ENCODE assay signal across 9 cellular contexts in genomic region chr7:157432957-157433576, GRCh38.
A peak's percentile ranks its signal among the peaks of the same experiment; 100 is the strongest.
DNase-seq lines count a peak whose midpoint lies in the region; ATAC-seq and TF ChIP-seq lines count a peak whose summit lies in the region.
"Had no signal": no experiment of that assay in that cellular context is flagged by ENCODE, and none has a peak within 500 bp of the region (broad histone marks: within the 10 kb centered on the region; RNA-seq: fewer than 3 reads in every experiment).

No MANE protein-coding gene starts in this region.

- no peak overlapping the region for H3K4me3 ChIP-seq in testis

- H3K27ac ChIP-seq in testis: no peak overlapping the region

- no peaks in the 10 kb centered on the region for H3K27me3 ChIP-seq in testis

- intact Hi-C loops in testis (cut with DNase I; ENCODE audit: low total_unique reads): no loop called here

- no peaks in the 10 kb centered on the region for H3K9me3 ChIP-seq in testis

- peaks cover 18% of the 10 kb centered on the region for H3K4me1 Mint-ChIP-seq in activated CD8-positive, alpha-beta memory T cell treated with anti-CD3 and anti-CD28 coated beads, Interleukin-2, amount 10 ng/mL, durations not matched to agents 7 days and 5 days
- peaks cover 12 to 19% (median 14%) of the 10 kb centered on the region in 4 donors for H3K4me1 Mint-ChIP-seq in naive thymus-derived CD8-positive, alpha-beta T cell

- no peaks in the 10 kb centered on the region for H3K36me3 ChIP-seq in testis (ENCODE audit: low read depth, missing control alignments)

- H3K27me3 Mint-ChIP-seq in activated CD8-positive, alpha-beta memory T cell treated with anti-CD3 and anti-CD28 coated beads, Interleukin-2, amount 10 ng/mL, durations not matched to agents 7 days and 5 days: peaks cover 16% of the 10 kb centered on the region
- no peaks in the 10 kb centered on the region for H3K27me3 Mint-ChIP-seq in naive thymus-derived CD8-positive, alpha-beta T cell
- H3K27me3 Mint-ChIP-seq: stimulated activated naive CD8-positive, alpha-beta T cell treated with anti-CD3 and anti-CD28 coated beads, Interleukin-15, Interleukin-2, amounts not matched to agents 100 ng/mL and 50 ng/mL, for 24 hours had no signal

- H3K4me1 ChIP-seq in testis: peaks cover 7% of the 10 kb centered on the region

- 18 to 25% methylated on average over 18 of the region's 18 CpGs for WGBS in testis, 2 donors

- H3K4me3 Mint-ChIP-seq in activated CD8-positive, alpha-beta memory T cell treated with anti-CD3 and anti-CD28 coated beads, Interleukin-2, amount 10 ng/mL, durations not matched to agents 7 days and 5 days: no peak overlapping the region
- peak overlapping the region in 8 of 10 donors; percentile 2 to 81 (median 44) for H3K4me3 Mint-ChIP-seq in naive thymus-derived CD8-positive, alpha-beta T cell
- H3K4me3 Mint-ChIP-seq: stimulated activated naive CD8-positive, alpha-beta T cell treated with anti-CD3 and anti-CD28 coated beads, Interleukin-15, Interleukin-2, amounts not matched to agents 100 ng/mL and 50 ng/mL, for 24 hours had no signal

- H3K9me3 Mint-ChIP-seq in activated CD8-positive, alpha-beta memory T cell treated with anti-CD3 and anti-CD28 coated beads, Interleukin-2, amount 10 ng/mL, durations not matched to agents 7 days and 5 days (ENCODE audit: low read depth): no peaks in the 10 kb centered on the region
- H3K9me3 Mint-ChIP-seq in naive thymus-derived CD8-positive, alpha-beta T cell: no peaks in the 10 kb centered on the region
- H3K9me3 Mint-ChIP-seq: stimulated activated naive CD8-positive, alpha-beta T cell treated with anti-CD3 and anti-CD28 coated beads, Interleukin-15, Interleukin-2, amounts not matched to agents 100 ng/mL and 50 ng/mL, for 24 hours had no signal

- peak; percentile 68 to 77 (median 72) for TF ChIP-seq CTCF in testis (IDR thresholded peaks at IDR 0.05)

- CTCF ChIA-PET in activated CD8-positive, alpha-beta memory T cell treated with anti-CD3 and anti-CD28 coated beads, Interleukin-2, amount 10 ng/mL, durations not matched to agents 7 days and 5 days (lab: Charles Lee): interaction anchor here (0.7 to 2.5 kb wide), 13 partner anchors 15 to 442 kb away, joined by 3 to 13 read pairs (median 3); no protein-coding TSS in a partner anchor

- no peaks in the 10 kb centered on the region for H3K36me3 Mint-ChIP-seq in activated CD8-positive, alpha-beta memory T cell treated with anti-CD3 and anti-CD28 coated beads, Interleukin-2, amount 10 ng/mL, durations not matched to agents 7 days and 5 days
- H3K36me3 Mint-ChIP-seq in naive thymus-derived CD8-positive, alpha-beta T cell: no peaks in the 10 kb centered on the region

- TF ChIP-seq POLR2A in testis (IDR thresholded peaks at IDR 0.05): no peak

- POLR2A ChIA-PET in naive thymus-derived CD8-positive, alpha-beta T cell (lab: Charles Lee): interaction anchor here (0.7 kb wide), 1 partner anchor 42 kb away, joined by 3 read pairs; no protein-coding TSS in a partner anchor

- H3K27ac Mint-ChIP-seq in activated CD8-positive, alpha-beta memory T cell treated with anti-CD3 and anti-CD28 coated beads, Interleukin-2, amount 10 ng/mL, durations not matched to agents 7 days and 5 days: no peak overlapping the region
- H3K27ac Mint-ChIP-seq in naive thymus-derived CD8-positive, alpha-beta T cell: peak overlapping the region in 5 of 10 donors; percentile 7 to 66 (median 55)
- H3K27ac Mint-ChIP-seq: stimulated activated naive CD8-positive, alpha-beta T cell treated with anti-CD3 and anti-CD28 coated beads, Interleukin-15, Interleukin-2, amounts not matched to agents 100 ng/mL and 50 ng/mL, for 24 hours had no signal

- DNase-seq in AML-193 (lab: John Stamatoyannopoulos, UW) (peak; percentile 18 to 29), NCI-H510A (lab: John Stamatoyannopoulos, UW) (peak; percentile 30), epidermal melanocyte (ENCODE audit: insufficient read length, low spot score) (peak; percentile 59), testis (peak; percentile 70)
- DNase-seq in activated CD8-positive, alpha-beta memory T cell treated with anti-CD3 and anti-CD28 coated beads, Interleukin-2, amount 10 ng/mL, durations not matched to agents 7 days and 5 days: peak; percentile 75
- peak; percentile 23 to 77 (median 59) for DNase-seq in naive thymus-derived CD8-positive, alpha-beta T cell

- peak; percentile 58 for ATAC-seq in GM21786 (IDR thresholded peaks at IDR 0.05; ENCODE audit: unreplicated experiment)
- peak; percentile 76 for ATAC-seq in activated CD8-positive, alpha-beta memory T cell treated with anti-CD3 and anti-CD28 coated beads, Interleukin-2, amount 10 ng/mL, durations not matched to agents 7 days and 5 days
- peak; percentile 81 to 84 for ATAC-seq in naive thymus-derived CD8-positive, alpha-beta T cell
- ATAC-seq in HG03097 (IDR thresholded peaks at IDR 0.05; ENCODE audit: low FRiP score, unreplicated experiment): no peak

Comparison
In these comparisons a context has a peak if more than half of its experiments do, and no peak if none do; other contexts are left out.
1. DNase-seq: peak in every context shown above with its lines; median percentile 75 in activated CD8-positive, alpha-beta memory T cell treated with anti-CD3 and anti-CD28 coated beads, Interleukin-2, amount 10 ng/mL, durations not matched to agents 7 days and 5 days; 70 in testis; 59 in epidermal melanocyte; 59 in naive thymus-derived CD8-positive, alpha-beta T cell; 30 in NCI-H510A; 24 in AML-193.